Comparison of ENCODE assay signal across 8 cellular contexts in the genomic region with DNA sequence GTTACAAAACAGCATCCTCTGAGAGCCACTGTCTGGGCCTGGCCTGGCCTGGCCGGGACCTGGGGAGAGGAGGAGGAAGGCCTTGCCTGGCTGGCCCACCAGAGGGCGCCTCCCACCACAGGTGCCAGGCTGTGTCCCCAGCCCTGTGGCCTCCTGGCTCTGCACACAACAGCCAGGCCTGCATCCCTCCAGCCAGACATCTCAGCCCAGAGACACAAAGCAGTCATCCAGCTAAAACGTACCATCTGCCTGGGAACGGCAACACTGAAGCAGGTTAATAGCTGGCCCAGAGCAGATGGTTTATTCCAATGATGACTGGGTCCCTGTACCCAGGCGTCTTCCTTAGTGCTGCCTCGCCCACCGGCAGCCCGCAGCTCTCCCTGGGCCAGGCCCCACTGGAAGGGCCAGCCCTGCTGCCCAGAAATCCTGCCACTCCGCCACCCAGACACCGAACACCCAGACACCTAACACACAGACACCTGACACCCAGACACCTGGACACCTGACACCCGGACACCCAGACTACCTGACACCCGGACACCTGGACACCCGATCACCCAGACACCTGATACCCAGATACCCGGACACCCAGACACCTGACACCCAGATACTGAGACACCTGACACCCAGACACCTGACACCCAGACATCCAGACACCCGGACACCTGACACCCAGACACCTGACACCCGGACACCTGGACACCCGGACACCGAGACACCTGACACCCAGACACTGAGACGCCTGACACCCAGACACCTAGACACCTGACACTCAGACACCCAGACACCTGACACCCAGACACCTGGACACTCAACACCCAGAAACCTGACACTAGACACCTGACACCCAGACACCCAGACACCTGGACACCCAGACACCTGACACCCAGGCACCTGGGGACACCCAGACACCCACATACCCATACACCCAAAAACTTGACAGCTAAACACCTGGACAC. TPM values are rescaled to one million over a fixed set of nuclear protein-coding genes. Genes with fewer than 3 reads are reported as not detected.
DNase-seq lines count a peak whose midpoint lies in the region; ATAC-seq and TF ChIP-seq lines count a peak whose summit lies in the region.

No MANE protein-coding gene starts in this region.

- peak; percentile 73 to 88 (median 78) for DNase-seq in CD4-positive, alpha-beta T cell
- peak; percentile 59 for DNase-seq in HK-2 (ENCODE audit: unreplicated experiment)
- DNase-seq in RPMI8226, result peak; percentile 60
- DNase-seq in activated T-helper 9 cell treated with anti-CD3 and anti-CD28 coated beads, Interleukin-2, amount 50 U/mL, for 16 hours (ENCODE audit: low read depth), result peak; percentile 71
- DNase-seq in fibroblast of the conjunctiva (ENCODE audit: low read depth), result peak; percentile 57
- peak; percentile 89 for DNase-seq in testis

- POLR2A ChIA-PET in CD4-positive, alpha-beta T cell (lab: Charles Lee), result interaction anchor here (0.6 to 4.8 kb wide), 6 partner anchors 12 to 89 kb away, joined by 3 to 75 read pairs (median 3); partner anchors contain the start of genes C19orf12 and POP4

- H3K27me3 ChIP-seq in CD4-positive, alpha-beta T cell (ENCODE audit: control insufficient read depth, insufficient read depth, low read length), result no peaks in the 10 kb centered on the region
- no peaks in the 10 kb centered on the region for H3K27me3 ChIP-seq in neutrophil
- H3K27me3 ChIP-seq in testis, result no peaks in the 10 kb centered on the region

- H3K27ac ChIP-seq in CD4-positive, alpha-beta T cell (ENCODE audit: low read depth, low read length), result no peak overlapping the region
- peak overlapping the region; percentile 62 for H3K27ac ChIP-seq in neutrophil
- no peak overlapping the region for H3K27ac ChIP-seq in testis

- WGBS in testis, 2 donors, result 69 to 76% methylated on average over 10 to 19 of the region's 19 CpGs

- intact Hi-C loops in CD4-positive, alpha-beta T cell (cut with DNase I, micrococcal nuclease), result loop anchor here (1.0 to 10.0 kb wide), 2 partner anchors 21 to 230 kb away; no protein-coding TSS in a partner anchor
- intact Hi-C loops in testis (cut with DNase I; ENCODE audit: low total_unique reads), result no loop called here

- no peak for TF ChIP-seq POLR2A in testis (IDR thresholded peaks at IDR 0.05)

- H3K36me3 ChIP-seq in neutrophil (no peaks in the 10 kb centered on the region), testis (ENCODE audit: low read depth, missing control alignments) (no peaks in the 10 kb centered on the region)

- H3K27ac Mint-ChIP-seq in CD4-positive, alpha-beta T cell, result peak overlapping the region; percentile 61

- H3K4me3 ChIP-seq in neutrophil (ENCODE audit: low read depth in 1 of 2, low read length in 1 of 2), result no peak overlapping the region
- no peak overlapping the region for H3K4me3 ChIP-seq in testis

- H3K4me1 ChIP-seq in neutrophil (ENCODE audit: control insufficient read depth in 1 of 2, insufficient read depth in 1 of 2, low read depth in 1 of 2, low read length in 1 of 2) (peaks cover 10 to 15% of the 10 kb centered on the region in 2 experiments), testis (peaks cover 6% of the 10 kb centered on the region)

- no peaks in the 10 kb centered on the region for H3K27me3 Mint-ChIP-seq in CD4-positive, alpha-beta T cell

- no peaks in the 10 kb centered on the region for H3K9me3 ChIP-seq in CD4-positive, alpha-beta T cell (ENCODE audit: control insufficient read depth, low read length)
- H3K9me3 ChIP-seq in neutrophil, result no peaks in the 10 kb centered on the region
- no peaks in the 10 kb centered on the region for H3K9me3 ChIP-seq in testis

- no peak overlapping the region for H3K4me3 Mint-ChIP-seq in CD4-positive, alpha-beta T cell

- H3K9me3 Mint-ChIP-seq in CD4-positive, alpha-beta T cell, result no peaks in the 10 kb centered on the region

- CTCF ChIA-PET in CD4-positive, alpha-beta T cell (lab: Charles Lee), result interaction anchor here (0.8 to 4.5 kb wide), 7 partner anchors 21 to 89 kb away, joined by 3 to 48 read pairs (median 4); partner anchors contain the start of genes C19orf12, PLEKHF1 and POP4

- peak; percentile 95 for ATAC-seq in CD4-positive, alpha-beta T cell (ENCODE audit: poor library complexity)
- peak; percentile 74 for ATAC-seq in GM19438 (IDR thresholded peaks at IDR 0.05; ENCODE audit: low read depth, unreplicated experiment)

- H3K4me1 Mint-ChIP-seq in CD4-positive, alpha-beta T cell (ENCODE audit: low read depth), result peaks cover 18% of the 10 kb centered on the region

- H3K36me3 Mint-ChIP-seq in CD4-positive, alpha-beta T cell (ENCODE audit: low read depth), result no peaks in the 10 kb centered on the region

- TF ChIP-seq CTCF in CD4-positive, alpha-beta T cell (IDR thresholded peaks at IDR 0.05), result peak; percentile 92
- TF ChIP-seq CTCF in neutrophil (IDR thresholded peaks at IDR 0.05), result peak; percentile 81
- TF ChIP-seq CTCF in testis (IDR thresholded peaks at IDR 0.05), result peak; percentile 75 to 88 (median 83)

RNA-seq across cellular contexts. Expression of gene C19orf12, which starts 20.1 kb away (rescaled TPM):
- 1 to 10 TPM; 7.7 TPM for total RNA-seq in CD4-positive, alpha-beta T cell
- 10 to 100 TPM; 28.8 to 40.5 TPM for total RNA-seq in testis
- polyA plus RNA-seq in testis (ENCODE audit: insufficient read depth, low read depth, low replicate concordance), result 20.8 TPM

RNA-seq across cellular contexts. Expression of gene PLEKHF1, which starts 29.7 kb away (rescaled TPM):
- 10 to 100 TPM; 37.5 to 41.0 TPM for total RNA-seq in CD4-positive, alpha-beta T cell
- 10 to 100 TPM; 13.5 to 26.2 TPM for total RNA-seq in testis
- polyA plus RNA-seq in testis (ENCODE audit: insufficient read depth, low read depth, low replicate concordance), result 6.3 TPM
